In the genomic region with DNA sequence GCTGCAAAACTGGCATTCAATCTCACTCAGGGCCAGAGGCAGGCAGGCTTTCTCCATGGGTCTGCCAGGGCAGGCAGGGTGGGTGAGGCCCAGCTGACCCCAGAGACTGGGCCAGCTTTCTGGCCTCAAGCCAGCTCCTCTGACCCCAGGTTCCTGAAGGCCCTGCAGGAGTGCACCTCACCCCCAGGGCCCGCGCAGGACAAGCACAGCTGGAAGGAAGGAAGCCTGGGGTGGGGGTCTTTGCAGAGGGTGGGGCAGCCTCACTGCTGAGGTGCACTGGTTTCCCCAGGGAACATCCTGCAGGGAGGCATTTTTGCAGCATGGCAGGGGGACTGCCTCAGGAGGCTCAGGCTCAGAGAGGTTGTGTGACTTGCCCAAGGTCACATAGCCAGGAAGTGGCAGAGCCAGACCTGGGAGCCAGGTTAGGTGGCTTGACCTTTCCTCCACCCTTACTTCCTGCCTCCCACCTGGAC, we compare ENCODE assay signal across 13 cellular contexts. TPM values are rescaled to one million over a fixed set of nuclear protein-coding genes. Genes with fewer than 3 reads are reported as not detected.
A peak's percentile ranks its signal among the peaks of the same experiment; 100 is the strongest.
DNase-seq lines count a peak whose midpoint lies in the region; ATAC-seq, FAIRE-seq and TF ChIP-seq lines count a peak whose summit lies in the region.
"Had no signal": no experiment of that assay in that cellular context is flagged by ENCODE, and none has a peak within 500 bp of the region (broad histone marks: within the 10 kb centered on the region; RNA-seq: fewer than 3 reads in every experiment).

No MANE protein-coding gene starts in this region.

- H3K36me3 Mint-ChIP-seq in CD8-positive, alpha-beta memory T cell, result peaks cover 0 to 2% (median 0%) of the 10 kb centered on the region in 3 donors
- H3K36me3 Mint-ChIP-seq in osteocyte (ENCODE audit: unreplicated experiment), result no peaks in the 10 kb centered on the region
- H3K36me3 Mint-ChIP-seq: WTC11 had no signal

- peak overlapping the region; percentile 48 for H3K18ac ChIP-seq in H1 (ENCODE audit: extremely low read depth, low read length)

- peak overlapping the region; percentile 72 for H3K27ac ChIP-seq in CD8-positive, alpha-beta memory T cell (ENCODE audit: low read depth, low read length)
- peak overlapping the region; percentile 80 for H3K27ac ChIP-seq in RWPE1
- no peak overlapping the region for H3K27ac ChIP-seq in H1 (ENCODE audit: low read depth, low read length)

- 0 out of 2 replicates have a peak overlapping the region, but pooled peaks have one; percentile 90 for H2BK20ac ChIP-seq in H1 (ENCODE audit: low read length)

- no peak overlapping the region for H3K56ac ChIP-seq in H1 (replicated peaks; ENCODE audit: insufficient read length, low read depth, low read length)

- peaks cover 50% of the 10 kb centered on the region for H3K4me1 ChIP-seq in CD8-positive, alpha-beta memory T cell (ENCODE audit: insufficient read depth, low read length)
- H3K4me1 ChIP-seq in H1 (replicated peaks in 1 of 4; ENCODE audit: control insufficient read depth in 3 of 4, insufficient read depth in 4 of 4, low read length in 3 of 4), result peaks cover 0 to 17% (median 1%) of the 10 kb centered on the region in 4 experiments; a peak in 5 of 7 replicates

- H4K91ac ChIP-seq in H1 (replicated peaks; ENCODE audit: insufficient read length, low read length), result peak overlapping the region; percentile 17

- no peak overlapping the region for H4K8ac ChIP-seq in H1 (ENCODE audit: extremely low read depth, insufficient read depth, low read length)

- no peak overlapping the region for H3K14ac ChIP-seq in H1 (ENCODE audit: insufficient read length)

- H3K9me3 Mint-ChIP-seq in CD8-positive, alpha-beta memory T cell, result no peaks in the 10 kb centered on the region
- no peaks in the 10 kb centered on the region for H3K9me3 Mint-ChIP-seq in osteocyte (ENCODE audit: unreplicated experiment)
- H3K9me3 Mint-ChIP-seq: WTC11 had no signal

- peak overlapping the region; percentile 78 for H3K4me3 ChIP-seq in CD8-positive, alpha-beta memory T cell (ENCODE audit: low read length)
- H3K4me3 ChIP-seq in H1 (ENCODE audit: extremely low read depth in 1 of 4, insufficient read depth in 2 of 4, low read depth in 3 of 4, low read length in 4 of 4), result no peak overlapping the region

- H2BK5ac ChIP-seq in H1 (ENCODE audit: low read depth, low read length), result no peak overlapping the region

- H3K4me2 ChIP-seq in H1 (ENCODE audit: insufficient read depth in 1 of 2, low read depth in 2 of 2, low read length in 2 of 2), result no peak overlapping the region

- H3K79me1 ChIP-seq in H1 (ENCODE audit: low read depth, low read length), result no peaks in the 10 kb centered on the region

- no peak for FAIRE-seq in H1 (lab: Jason Lieb, UNC)
- FAIRE-seq: islet of Langerhans, RCC 7860 had no signal

- H3K4me1 Mint-ChIP-seq in CD8-positive, alpha-beta memory T cell, result peaks cover 48 to 70% (median 63%) of the 10 kb centered on the region in 3 donors
- H3K4me1 Mint-ChIP-seq in osteocyte (ENCODE audit: unreplicated experiment), result peaks cover 55% of the 10 kb centered on the region

- no peak for TF ChIP-seq RAD21 in H1 (IDR thresholded peaks at IDR 0.05 in 1 of 2, conservative IDR thresholded peaks at IDR 0.05 in 1 of 2; ENCODE audit: low read depth in 2 of 2, low read length in 2 of 2)

- ATAC-seq in GM19395 (IDR thresholded peaks at IDR 0.05; ENCODE audit: unreplicated experiment) (no peak), HG03457 (IDR thresholded peaks at IDR 0.05; ENCODE audit: unreplicated experiment) (no peak)
- ATAC-seq: WTC11 had no signal

- peak overlapping the region; percentile 85 to 97 (median 91) for H3K4me3 Mint-ChIP-seq in CD8-positive, alpha-beta memory T cell
- H3K4me3 Mint-ChIP-seq in osteocyte (ENCODE audit: unreplicated experiment), result no peak overlapping the region
- H3K4me3 Mint-ChIP-seq: WTC11 had no signal

- no peak for TF ChIP-seq POLR2A in H1 (IDR thresholded peaks at IDR 0.05; ENCODE audit: control extremely low read depth in 1 of 2, low read depth in 2 of 2, low read length in 2 of 2)

- H3K9ac ChIP-seq in H1 (replicated peaks in 1 of 4; ENCODE audit: extremely low read depth in 1 of 4, low read depth in 3 of 4, low read length in 3 of 4), result no peak overlapping the region

- H3K27me3 Mint-ChIP-seq in CD8-positive, alpha-beta memory T cell, result no peaks in the 10 kb centered on the region
- no peaks in the 10 kb centered on the region for H3K27me3 Mint-ChIP-seq in osteocyte (ENCODE audit: unreplicated experiment)

- peak overlapping the region; percentile 1; the same call in 1 of the 2 replicates for H2BK12ac ChIP-seq in H1 (ENCODE audit: low read depth, low read length)

- POLR2A ChIA-PET in CD8-positive, alpha-beta memory T cell (lab: Charles Lee), result no interaction called here
- POLR2A ChIA-PET in RWPE1 (lab: Yijun Ruan, JAX; ENCODE audit: low non-redundant PET), result no interaction called here
- POLR2A ChIA-PET in H1 (lab: Charles Lee; ENCODE audit: partially characterized antibody), result interaction anchor here (0.5 to 1.2 kb wide), 3 partner anchors 14 to 33 kb away, joined by 3 read pairs; no protein-coding TSS in a partner anchor

- no peaks in the 10 kb centered on the region for H4K20me1 ChIP-seq in H1 (replicated peaks in 1 of 2; ENCODE audit: control insufficient read depth in 1 of 2, insufficient read depth in 2 of 2, low read length in 2 of 2)

- H3K79me2 ChIP-seq in H1 (ENCODE audit: control insufficient read depth in 1 of 2, insufficient read depth in 2 of 2, low read length in 2 of 2), result no peaks in the 10 kb centered on the region

- no peak overlapping the region for H4K5ac ChIP-seq in H1 (ENCODE audit: insufficient read length, low read depth, low read length)

- no peaks in the 10 kb centered on the region for H3K9me3 ChIP-seq in CD8-positive, alpha-beta memory T cell (ENCODE audit: low read length)
- no peaks in the 10 kb centered on the region; a peak in 1 of 4 replicates for H3K9me3 ChIP-seq in H1 (ENCODE audit: insufficient read depth in 2 of 2, low read depth in 1 of 2, low read length in 1 of 2)

- no peak for DNase-seq in CD8-positive, alpha-beta memory T cell
- DNase-seq in RWPE1 (ENCODE audit: low spot score) (no peak), H1 (ENCODE audit: low read depth in 1 of 2, low spot score in 2 of 2) (no peak), osteocyte (ENCODE audit: extremely low spot score, unreplicated experiment) (no peak), dedifferentiated amniotic fluid mesenchymal stem cell (ENCODE audit: extremely low spot score) (no peak), 8988T (no peak)
- DNase-seq: COR-L47, NCI-H187 treated with DMSO at 0.1 percent for 48 hours had no signal

- H3K27me3 ChIP-seq in CD8-positive, alpha-beta memory T cell (ENCODE audit: insufficient read depth, low read length, poor library complexity, severe bottlenecking), result no peaks in the 10 kb centered on the region
- H3K27me3 ChIP-seq in H1 (replicated peaks in 1 of 4; ENCODE audit: control insufficient read depth in 3 of 4, extremely low read depth in 1 of 4, insufficient read depth in 3 of 4, low read length in 3 of 4), result no peaks in the 10 kb centered on the region; a peak in 1 of 7 replicates

- H3K23ac ChIP-seq in H1 (ENCODE audit: insufficient read length), result no peak overlapping the region

- CTCF ChIA-PET in CD8-positive, alpha-beta memory T cell (lab: Charles Lee), result interaction anchor here (0.8 kb wide), 1 partner anchor 17 kb away, joined by 3 read pairs; no protein-coding TSS in a partner anchor
- CTCF ChIA-PET in RWPE1 (lab: Yijun Ruan, JAX), result no interaction called here
- CTCF ChIA-PET in H1 (lab: Charles Lee; ENCODE audit: partially characterized antibody), result interaction anchor here (1.0 to 1.4 kb wide), 3 partner anchors 8 to 26 kb away, joined by 3 to 4 read pairs (median 3); no protein-coding TSS in a partner anchor

- peak overlapping the region; percentile 32 to 98 (median 94) for H3K27ac Mint-ChIP-seq in CD8-positive, alpha-beta memory T cell
- H3K27ac Mint-ChIP-seq in osteocyte (ENCODE audit: unreplicated experiment), result peak overlapping the region; percentile 90
- H3K27ac Mint-ChIP-seq: WTC11 had no signal

- H2BK120ac ChIP-seq in H1 (replicated peaks; ENCODE audit: low read depth, low read length), result no peak overlapping the region

- peak overlapping the region; percentile 72; the same call in 1 of the 2 replicates for H2BK15ac ChIP-seq in H1 (ENCODE audit: low read length)

- TF ChIP-seq CTCF in RWPE1 (conservative IDR thresholded peaks at IDR 0.05; ENCODE audit: low read depth) (no peak), H1 (IDR thresholded peaks at IDR 0.05; ENCODE audit: control extremely low read depth in 1 of 3, insufficient read depth in 1 of 3, low read depth in 1 of 3, low read length in 3 of 3) (no peak), osteocyte (IDR thresholded peaks at IDR 0.05) (no peak)

- peaks cover 9% of the 10 kb centered on the region; the same call in 1 of the 2 replicates for H3K23me2 ChIP-seq in H1 (ENCODE audit: low read depth, low read length)

- H3K4ac ChIP-seq in H1 (replicated peaks; ENCODE audit: insufficient read length, low read depth, low read length), result peak overlapping the region; percentile 74

- TF ChIP-seq EP300 in H1 (IDR thresholded peaks at IDR 0.05; ENCODE audit: borderline replicate concordance in 1 of 2, low read depth in 2 of 2, low read length in 2 of 2), result no peak

- H2AFZ ChIP-seq in H1 (ENCODE audit: low read length), result no peak overlapping the region

- WGBS in H1 (ENCODE audit: extremely low coverage in 1 of 2, insufficient coverage in 1 of 2, insufficient read length in 1 of 2, insufficient replicate concordance in 2 of 2, low coverage in 1 of 2, low lambda C conversion rate in 2 of 2, missing lambda C conversion rate in 1 of 2), 2 experiments, result 100% methylated on average over 1 of the region's 2 CpGs; no CpG with 5 or more reads in 1 of the 2 experiments

- peak overlapping the region; percentile 0; the same call in 1 of the 2 replicates for H2AK5ac ChIP-seq in H1 (ENCODE audit: low read depth, low read length)

- H3K36me3 ChIP-seq in CD8-positive, alpha-beta memory T cell (ENCODE audit: insufficient read depth, low read length), result no peaks in the 10 kb centered on the region
- H3K36me3 ChIP-seq in H1 (ENCODE audit: control insufficient read depth in 2 of 4, insufficient read depth in 4 of 4, low read length in 3 of 4), result no peaks in the 10 kb centered on the region

TF ChIP-seq in H1, 55 proteins besides CTCF, POLR2A, EP300 and RAD21:
- TF ChIP-seq CEBPB (IDR thresholded peaks at IDR 0.05; ENCODE audit: low read depth, low read length) (no peak), JUND (IDR thresholded peaks at IDR 0.05; ENCODE audit: low read length) (no peak)

RNA-seq across cellular contexts. Expression of gene AFAP1, which starts 31.5 kb away (rescaled TPM):
- total RNA-seq in CD8-positive, alpha-beta memory T cell, result 10 to 100 TPM; 18.4 to 19.9 TPM
- polyA plus RNA-seq in CD8-positive, alpha-beta memory T cell, result 2.3 TPM
- total RNA-seq in H1 (2021; fragmentation: NEBNext Ultra II Directional; extraction: Animal tissue kit (Norgen Biotek cat#: 25700)), result 16.2 and 18.2 TPM in 2 replicates
- 3.6 and 5.1 TPM in 2 replicates for polyA plus RNA-seq in H1 (2011; rRNA removed)
- 3.6 TPM for polyA plus RNA-seq in H1 (2011; cell fraction: cytosol; rRNA removed)
- polyA plus RNA-seq in H1 (2011; cell fraction: nucleus; rRNA removed), result 9.3 TPM
- 5.8 to 7.5 TPM (median 6.7 TPM) in 4 replicates for polyA plus RNA-seq in H1 (2012, experiment 1 of 2)
- 2.7 TPM for polyA plus RNA-seq in H1 (2012, experiment 2 of 2)
- polyA plus RNA-seq in H1 (2013, experiment 1 of 2), result 7.8 TPM
- polyA plus RNA-seq in H1 (2013, experiment 2 of 2), result 7.8 TPM
- 8.1 and 10.5 TPM in 2 replicates for polyA minus RNA-seq in H1 (2011; rRNA and poly(A)+ RNA removed)
- polyA minus RNA-seq in H1 (2011; cell fraction: cytosol; rRNA and poly(A)+ RNA removed), result 5.6 TPM
- 16.3 TPM for polyA minus RNA-seq in H1 (2011; cell fraction: nucleus; rRNA and poly(A)+ RNA removed)
- 64.9 and 66.9 TPM in 2 replicates for total RNA-seq in osteocyte
